Comparison of ENCODE assay signal across 8 cellular contexts in the genomic region with DNA sequence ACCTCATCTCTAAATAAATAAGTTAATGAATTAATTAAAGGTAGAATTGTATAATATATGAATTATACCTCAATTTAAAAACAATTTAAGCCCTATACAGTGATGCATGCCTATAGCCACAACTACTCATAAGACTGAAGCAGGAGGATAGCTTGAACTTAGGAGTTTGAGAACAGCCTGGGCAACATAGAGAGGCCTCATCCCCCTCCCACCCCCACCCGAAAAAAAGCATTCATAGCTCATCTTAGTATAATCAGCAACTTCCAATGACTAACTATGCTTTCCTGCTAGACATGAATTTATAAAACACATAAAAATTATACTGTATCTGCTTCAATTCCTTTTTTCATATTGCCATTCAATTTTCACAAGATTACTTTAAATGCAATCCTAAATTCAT. TPM values are rescaled to one million over a fixed set of nuclear protein-coding genes. Genes with fewer than 3 reads are reported as not detected.
DNase-seq lines count a peak whose midpoint lies in the region; ATAC-seq, FAIRE-seq and TF ChIP-seq lines count a peak whose summit lies in the region.

No MANE protein-coding gene starts in this region.

- peaks cover 46% of the 10 kb centered on the region for H3K4me1 Mint-ChIP-seq in CD4-positive, alpha-beta T cell (ENCODE audit: low read depth)

- TF ChIP-seq POLR2A in GM12878 (IDR thresholded peaks at IDR 0.05; ENCODE audit: low read depth, low read length), result no peak

- H3K27me3 ChIP-seq in CD4-positive, alpha-beta T cell (ENCODE audit: control insufficient read depth, insufficient read depth, low read length), result no peaks in the 10 kb centered on the region
- no peaks in the 10 kb centered on the region for H3K27me3 ChIP-seq in HUES6 (ENCODE audit: control insufficient read depth, insufficient read depth, low read length)
- no peaks in the 10 kb centered on the region for H3K27me3 ChIP-seq in GM12878 (replicated peaks in 1 of 2; ENCODE audit: control insufficient read depth in 2 of 2, insufficient read depth in 2 of 2, low read length in 1 of 2)
- H3K27me3 ChIP-seq in mononuclear cell (ENCODE audit: insufficient read depth, low read length), result no peaks in the 10 kb centered on the region

- SMC1A ChIA-PET in GM12878 (lab: Charles Lee; ENCODE audit: uncharacterized antibody, unreplicated experiment), result interaction anchor here (0.8 to 5.0 kb wide), 14 partner anchors 16 to 147 kb away, joined by 3 to 31 read pairs (median 6); a partner anchor contains a TSS

- peak overlapping the region; percentile 78 for H3K4me3 ChIP-seq in HUES6 (ENCODE audit: low read depth, low read length)
- H3K4me3 ChIP-seq in GM12878, result peak overlapping the region; percentile 100
- peak overlapping the region; percentile 14 for H3K4me3 ChIP-seq in mononuclear cell (ENCODE audit: low read length)

- H3K36me3 ChIP-seq in HUES6 (ENCODE audit: control insufficient read depth, insufficient read depth, low read length) (peaks cover 8% of the 10 kb centered on the region; the same call in 1 of the 2 replicates), GM12878 (ENCODE audit: control insufficient read depth in 2 of 2, insufficient read depth in 2 of 2, low read length in 1 of 2) (no peaks in the 10 kb centered on the region; a peak in 2 of 4 replicates)

- H3K79me2 ChIP-seq in GM12878 (ENCODE audit: control insufficient read depth, insufficient read depth, low read length), result peaks cover 64% of the 10 kb centered on the region

- no peak for TF ChIP-seq RAD21 in GM12878 (IDR thresholded peaks at IDR 0.05; ENCODE audit: insufficient read depth, low read depth, low read length)

- TF ChIP-seq EP300 in GM12878 (IDR thresholded peaks at IDR 0.05; ENCODE audit: borderline replicate concordance in 1 of 2, control insufficient read depth in 1 of 2, low read depth in 2 of 2, low read length in 2 of 2), result no peak

- in situ Hi-C loops in GM12878 (cut with MboI), result no loop called here

- H3K4me2 ChIP-seq in GM12878 (ENCODE audit: control insufficient read depth, insufficient read depth), result peak overlapping the region; percentile 53

- H3K4me1 ChIP-seq in HUES6 (ENCODE audit: control insufficient read depth, insufficient read depth, low read length), result peaks cover 7% of the 10 kb centered on the region; the same call in 1 of the 2 replicates
- peaks cover 4% of the 10 kb centered on the region for H3K4me1 ChIP-seq in GM12878 (ENCODE audit: control insufficient read depth, insufficient read depth, low read length)
- H3K4me1 ChIP-seq in mononuclear cell (ENCODE audit: insufficient read depth, low read length), result peaks cover 42% of the 10 kb centered on the region

- peak overlapping the region; percentile 100 for H3K4me3 Mint-ChIP-seq in CD4-positive, alpha-beta T cell

- no peaks in the 10 kb centered on the region for H4K20me1 ChIP-seq in GM12878 (ENCODE audit: control insufficient read depth, insufficient read depth)

- no peak for TF ChIP-seq CTCF in CD4-positive, alpha-beta T cell (IDR thresholded peaks at IDR 0.05)
- TF ChIP-seq CTCF in GM12878 (IDR thresholded peaks at IDR 0.05 in 2 of 3, conservative IDR thresholded peaks at IDR 0.05 in 1 of 3; ENCODE audit: control insufficient read depth in 2 of 3, extremely low read depth in 1 of 3, insufficient read depth in 1 of 3, low read depth in 3 of 3, low read length in 3 of 3), result no peak

- ATAC-seq in CD4-positive, alpha-beta T cell (ENCODE audit: poor library complexity), result no peak
- no peak for ATAC-seq in GM12878

- no peaks in the 10 kb centered on the region for H3K9me3 Mint-ChIP-seq in CD4-positive, alpha-beta T cell

- peaks cover 28% of the 10 kb centered on the region for H3K36me3 Mint-ChIP-seq in CD4-positive, alpha-beta T cell (ENCODE audit: low read depth)

- no peak overlapping the region for H3K27ac ChIP-seq in CD4-positive, alpha-beta T cell (ENCODE audit: low read depth, low read length)
- no peak overlapping the region for H3K27ac ChIP-seq in HUES6 (ENCODE audit: low read depth, low read length)
- H3K27ac ChIP-seq in GM12878 (ENCODE audit: control insufficient read depth, insufficient read depth), result peak overlapping the region; percentile 28; the same call in 1 of the 2 replicates

- POLR2A ChIA-PET in CD4-positive, alpha-beta T cell (lab: Charles Lee), result interaction anchor here (7.3 kb wide), 1 partner anchor 85 kb away, joined by 78 read pairs; a partner anchor contains a TSS
- POLR2A ChIA-PET in GM12878 (lab: Charles Lee), result interaction anchor here (0.7 to 3.8 kb wide), 12 partner anchors 8 to 89 kb away, joined by 3 to 41 read pairs (median 4); a partner anchor contains a TSS

- RAD21 ChIA-PET in GM12878 (lab: Charles Lee; ENCODE audit: unreplicated experiment), result interaction anchor here (0.7 to 7.2 kb wide), 9 partner anchors 15 to 90 kb away, joined by 3 to 36 read pairs (median 5); no protein-coding TSS in a partner anchor

- 7% methylated on average over 1 of the region's 1 CpG for WGBS in GM12878 (ENCODE audit: insufficient coverage, insufficient replicate concordance, low lambda C conversion rate, missing lambda C conversion rate)

- no peak overlapping the region for H3K9ac ChIP-seq in HUES6 (ENCODE audit: low read length)
- peak overlapping the region; percentile 96 for H3K9ac ChIP-seq in GM12878 (ENCODE audit: control insufficient read depth, insufficient read depth, low read length)

- CTCF ChIA-PET in CD4-positive, alpha-beta T cell (lab: Charles Lee), result interaction anchor here (2.6 kb wide), 1 partner anchor 85 kb away, joined by 13 read pairs; no protein-coding TSS in a partner anchor
- CTCF ChIA-PET in GM12878 (lab: Yijun Ruan, JAX), result interaction anchor here (0.9 to 3.8 kb wide), 5 partner anchors 13 to 147 kb away, joined by 3 to 21 read pairs (median 4); no protein-coding TSS in a partner anchor

- FAIRE-seq in GM12878 (lab: Jason Lieb, UNC), result no peak

- intact Hi-C loops in CD4-positive, alpha-beta T cell (cut with DNase I, micrococcal nuclease), result loop anchor here in 1 of 2 experiments (10.0 kb wide), 3 partner anchors 741 to 1771 kb away; a partner anchor contains a TSS
- intact Hi-C loops in GM12878 (cut with micrococcal nuclease; ENCODE audit: unreplicated experiment), result no loop called here

- H3K27me3 Mint-ChIP-seq in CD4-positive, alpha-beta T cell, result no peaks in the 10 kb centered on the region

- H3K9me3 ChIP-seq in CD4-positive, alpha-beta T cell (ENCODE audit: control insufficient read depth, low read length), result no peaks in the 10 kb centered on the region
- H3K9me3 ChIP-seq in HUES6 (ENCODE audit: control insufficient read depth, insufficient read depth, low read depth, low read length) (no peaks in the 10 kb centered on the region), GM12878 (replicated peaks; ENCODE audit: control insufficient read depth, insufficient read depth, low read length) (no peaks in the 10 kb centered on the region; the same call in 2 of the 3 replicates), mononuclear cell (ENCODE audit: low read depth, low read length) (no peaks in the 10 kb centered on the region)

- no TSS peak for BruUV-seq in GM12878 (replicated peaks; lab: Mats Ljungman, UMichigan)

- no peak for DNase-seq in CD4-positive, alpha-beta T cell
- DNase-seq in GM12878 (ENCODE audit: low read depth, low spot score) (no peak), COLO668 (lab: John Stamatoyannopoulos, UW; ENCODE audit: unreplicated experiment) (no peak), NOMO-1 treated with DMSO at 0.1 percent for 48 hours (lab: John Stamatoyannopoulos, UW; ENCODE audit: unreplicated experiment) (no peak), AML-193 (lab: John Stamatoyannopoulos, UW) (no peak)
- no peak for DNase-seq in stimulated activated CD4-positive, alpha-beta T cell treated with anti-CD3 and anti-CD28 coated beads, Interleukin-2, amount 100 ng/mL, for 24 hours

- H3K27ac Mint-ChIP-seq in CD4-positive, alpha-beta T cell, result peak overlapping the region; percentile 98

- no peak overlapping the region for H2AFZ ChIP-seq in GM12878 (ENCODE audit: control insufficient read depth, low read depth, low read length)

TF ChIP-seq in GM12878, 131 proteins besides CTCF, POLR2A, EP300 and RAD21 (continues in another document):
- TF ChIP-seq, protein P1, sequence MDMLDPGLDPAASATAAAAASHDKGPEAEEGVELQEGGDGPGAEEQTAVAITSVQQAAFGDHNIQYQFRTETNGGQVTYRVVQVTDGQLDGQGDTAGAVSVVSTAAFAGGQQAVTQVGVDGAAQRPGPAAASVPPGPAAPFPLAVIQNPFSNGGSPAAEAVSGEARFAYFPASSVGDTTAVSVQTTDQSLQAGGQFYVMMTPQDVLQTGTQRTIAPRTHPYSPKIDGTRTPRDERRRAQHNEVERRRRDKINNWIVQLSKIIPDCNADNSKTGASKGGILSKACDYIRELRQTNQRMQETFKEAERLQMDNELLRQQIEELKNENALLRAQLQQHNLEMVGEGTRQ (IDR thresholded peaks at IDR 0.05; ENCODE audit: borderline replicate concordance, low read depth, low read length), result no peak
- TF ChIP-seq TAF1 (IDR thresholded peaks at IDR 0.05; ENCODE audit: borderline replicate concordance, low read depth, low read length), result no peak

RNA-seq across cellular contexts. Expression of a gene that starts 1.6 kb away (rescaled TPM):
- total RNA-seq in CD4-positive, alpha-beta T cell, result 10 to 100 TPM; 52.6 to 55.0 TPM
- 574 and 578 TPM in 2 replicates for total RNA-seq in GM12878 (2013; cell fraction: nucleolus; rRNA removed)
- total RNA-seq in GM12878 (2014; rRNA removed), result 75.5 and 89.8 TPM in 2 replicates
- 93.4 and 101 TPM in 2 replicates for total RNA-seq in GM12878 (2014; rRNA removed; fragmentation: Illumina TruSeq; extraction: Trizol)
- total RNA-seq in GM12878 (2021), result 70.6 and 72.7 TPM in 2 replicates
- polyA plus RNA-seq in GM12878 (2011; ENCODE audit: low read depth), result 40.5 TPM
- 74.6 and 82.6 TPM in 2 replicates for polyA plus RNA-seq in GM12878 (2011; rRNA removed)
- polyA plus RNA-seq in GM12878 (2011; cell fraction: cytosol; rRNA removed), result 71.9 and 79.6 TPM in 2 replicates
- polyA plus RNA-seq in GM12878 (2011; cell fraction: nucleus; rRNA removed), result 58.5 and 60.2 TPM in 2 replicates
- polyA plus RNA-seq in GM12878 (2012), result 39.6 and 45.7 TPM in 2 replicates
- polyA plus RNA-seq in GM12878 (2014; fragmentation: Illumina TruSeq; extraction: Trizol), result 74.4 and 98.9 TPM in 2 replicates
- polyA plus RNA-seq in GM12878 (2014; fragmentation: Nextera tagmentation; extraction: Ambion mirVana), result 10 to 100 TPM; 20.3 to 22.0 TPM
- 37.1 and 39.4 TPM in 2 replicates for polyA plus RNA-seq in GM12878 (2014; rRNA removed)
- 10 to 100 TPM; 24.8 to 29.4 TPM for polyA plus RNA-seq in GM12878 (2016; fragmentation: Nextera tagmentation; extraction: Ambion mirVana)
- 433 TPM in 2 replicates for polyA minus RNA-seq in GM12878 (2011; rRNA and poly(A)+ RNA removed)
- 91.3 and 96.2 TPM in 2 replicates for polyA minus RNA-seq in GM12878 (2011; cell fraction: cytosol; rRNA and poly(A)+ RNA removed)
- polyA minus RNA-seq in GM12878 (2011; cell fraction: nucleus; rRNA and poly(A)+ RNA removed), result 384 and 542 TPM in 2 replicates
- 96.0 TPM for total RNA-seq in mononuclear cell

Comparison
In these comparisons a context has a peak if more than half of its experiments do, and no peak if none do; other contexts are left out.
1. H3K4me3 ChIP-seq: peak in every context shown above with its lines; median percentile 100 in GM12878; 78 in HUES6; 14 in mononuclear cell.